In the genomic region with DNA sequence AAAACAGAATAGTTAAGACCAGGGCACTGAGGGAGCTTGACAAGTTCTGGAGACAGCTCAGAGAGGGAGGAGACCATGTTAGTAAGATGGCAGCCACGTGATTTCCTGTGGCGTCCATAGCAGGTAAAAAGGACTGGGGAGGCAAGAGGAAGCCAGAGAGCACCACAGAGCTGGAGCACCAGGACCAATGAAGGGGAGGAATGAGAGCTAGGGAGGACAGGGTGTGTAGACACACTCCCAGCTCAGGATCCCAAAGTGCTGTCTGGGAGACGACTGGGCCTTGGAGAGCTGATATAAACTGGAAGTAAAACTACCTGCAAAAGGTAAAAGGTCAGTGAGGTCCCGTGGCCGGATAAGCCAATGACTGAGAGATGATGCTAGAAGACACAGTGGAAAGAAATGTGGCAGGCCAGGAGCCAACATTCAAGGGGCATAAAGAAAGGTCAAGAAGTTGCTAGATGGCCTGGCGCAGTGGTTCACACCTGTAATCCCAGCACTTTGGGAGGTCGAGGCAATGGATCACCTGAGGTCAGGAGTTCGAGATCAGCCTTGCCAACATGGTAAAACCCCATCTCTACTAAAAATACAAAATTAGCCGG, we compare ENCODE assay signal across 1 cellular context.
TF ChIP-seq lines count a peak whose summit lies in the region.

No MANE protein-coding gene starts in this region.

TF ChIP-seq in HepG2, 621 proteins besides CTCF, POLR2A, EP300 and RAD21 (continued from another document and continues in another):
- TF ChIP-seq, protein P1, sequence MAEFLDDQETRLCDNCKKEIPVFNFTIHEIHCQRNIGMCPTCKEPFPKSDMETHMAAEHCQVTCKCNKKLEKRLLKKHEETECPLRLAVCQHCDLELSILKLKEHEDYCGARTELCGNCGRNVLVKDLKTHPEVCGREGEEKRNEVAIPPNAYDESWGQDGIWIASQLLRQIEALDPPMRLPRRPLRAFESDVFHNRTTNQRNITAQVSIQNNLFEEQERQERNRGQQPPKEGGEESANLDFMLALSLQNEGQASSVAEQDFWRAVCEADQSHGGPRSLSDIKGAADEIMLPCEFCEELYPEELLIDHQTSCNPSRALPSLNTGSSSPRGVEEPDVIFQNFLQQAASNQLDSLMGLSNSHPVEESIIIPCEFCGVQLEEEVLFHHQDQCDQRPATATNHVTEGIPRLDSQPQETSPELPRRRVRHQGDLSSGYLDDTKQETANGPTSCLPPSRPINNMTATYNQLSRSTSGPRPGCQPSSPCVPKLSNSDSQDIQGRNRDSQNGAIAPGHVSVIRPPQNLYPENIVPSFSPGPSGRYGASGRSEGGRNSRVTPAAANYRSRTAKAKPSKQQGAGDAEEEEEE (CRISPR knock-in tag; IDR thresholded peaks at IDR 0.05; ENCODE audit: borderline replicate concordance): no peak
- TF ChIP-seq, protein P2, sequence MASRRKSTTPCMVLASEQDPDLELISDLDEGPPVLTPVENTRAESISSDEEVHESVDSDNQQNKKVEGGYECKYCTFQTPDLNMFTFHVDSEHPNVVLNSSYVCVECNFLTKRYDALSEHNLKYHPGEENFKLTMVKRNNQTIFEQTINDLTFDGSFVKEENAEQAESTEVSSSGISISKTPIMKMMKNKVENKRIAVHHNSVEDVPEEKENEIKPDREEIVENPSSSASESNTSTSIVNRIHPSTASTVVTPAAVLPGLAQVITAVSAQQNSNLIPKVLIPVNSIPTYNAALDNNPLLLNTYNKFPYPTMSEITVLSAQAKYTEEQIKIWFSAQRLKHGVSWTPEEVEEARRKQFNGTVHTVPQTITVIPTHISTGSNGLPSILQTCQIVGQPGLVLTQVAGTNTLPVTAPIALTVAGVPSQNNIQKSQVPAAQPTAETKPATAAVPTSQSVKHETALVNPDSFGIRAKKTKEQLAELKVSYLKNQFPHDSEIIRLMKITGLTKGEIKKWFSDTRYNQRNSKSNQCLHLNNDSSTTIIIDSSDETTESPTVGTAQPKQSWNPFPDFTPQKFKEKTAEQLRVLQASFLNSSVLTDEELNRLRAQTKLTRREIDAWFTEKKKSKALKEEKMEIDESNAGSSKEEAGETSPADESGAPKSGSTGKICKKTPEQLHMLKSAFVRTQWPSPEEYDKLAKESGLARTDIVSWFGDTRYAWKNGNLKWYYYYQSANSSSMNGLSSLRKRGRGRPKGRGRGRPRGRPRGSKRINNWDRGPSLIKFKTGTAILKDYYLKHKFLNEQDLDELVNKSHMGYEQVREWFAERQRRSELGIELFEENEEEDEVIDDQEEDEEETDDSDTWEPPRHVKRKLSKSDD (CRISPR knock-in tag; IDR thresholded peaks at IDR 0.05; ENCODE audit: low read depth): no peak
- TF ChIP-seq ZNF441 (CRISPR knock-in tag; IDR thresholded peaks at IDR 0.05; ENCODE audit: borderline replicate concordance): no peak
- TF ChIP-seq MAFK (conservative IDR thresholded peaks at IDR 0.05 in 1 of 2, IDR thresholded peaks at IDR 0.05 in 1 of 2; ENCODE audit: low read length in 2 of 2): no peak
- TF ChIP-seq, protein P3, sequence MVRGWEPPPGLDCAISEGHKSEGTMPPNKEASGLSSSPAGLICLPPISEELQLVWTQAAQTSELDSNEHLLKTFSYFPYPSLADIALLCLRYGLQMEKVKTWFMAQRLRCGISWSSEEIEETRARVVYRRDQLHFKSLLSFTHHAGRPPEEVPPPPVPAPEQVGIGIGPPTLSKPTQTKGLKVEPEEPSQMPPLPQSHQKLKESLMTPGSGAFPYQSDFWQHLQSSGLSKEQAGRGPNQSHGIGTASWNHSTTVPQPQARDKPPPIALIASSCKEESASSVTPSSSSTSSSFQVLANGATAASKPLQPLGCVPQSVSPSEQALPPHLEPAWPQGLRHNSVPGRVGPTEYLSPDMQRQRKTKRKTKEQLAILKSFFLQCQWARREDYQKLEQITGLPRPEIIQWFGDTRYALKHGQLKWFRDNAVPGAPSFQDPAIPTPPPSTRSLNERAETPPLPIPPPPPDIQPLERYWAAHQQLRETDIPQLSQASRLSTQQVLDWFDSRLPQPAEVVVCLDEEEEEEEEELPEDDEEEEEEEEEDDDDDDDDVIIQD (CRISPR knock-in tag; IDR thresholded peaks at IDR 0.05; ENCODE audit: low read depth): no peak
- no peak for TF ChIP-seq CHCHD3 (CRISPR knock-in tag; IDR thresholded peaks at IDR 0.05)
- TF ChIP-seq, protein P4, sequence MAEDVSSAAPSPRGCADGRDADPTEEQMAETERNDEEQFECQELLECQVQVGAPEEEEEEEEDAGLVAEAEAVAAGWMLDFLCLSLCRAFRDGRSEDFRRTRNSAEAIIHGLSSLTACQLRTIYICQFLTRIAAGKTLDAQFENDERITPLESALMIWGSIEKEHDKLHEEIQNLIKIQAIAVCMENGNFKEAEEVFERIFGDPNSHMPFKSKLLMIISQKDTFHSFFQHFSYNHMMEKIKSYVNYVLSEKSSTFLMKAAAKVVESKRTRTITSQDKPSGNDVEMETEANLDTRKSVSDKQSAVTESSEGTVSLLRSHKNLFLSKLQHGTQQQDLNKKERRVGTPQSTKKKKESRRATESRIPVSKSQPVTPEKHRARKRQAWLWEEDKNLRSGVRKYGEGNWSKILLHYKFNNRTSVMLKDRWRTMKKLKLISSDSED (CRISPR knock-in tag; IDR thresholded peaks at IDR 0.05): no peak
- no peak for TF ChIP-seq XBP1 (CRISPR knock-in tag; IDR thresholded peaks at IDR 0.05)
- no peak for TF ChIP-seq PHF21A (CRISPR knock-in tag; IDR thresholded peaks at IDR 0.05)
- TF ChIP-seq SMARCE1 (IDR thresholded peaks at IDR 0.05; ENCODE audit: borderline replicate concordance): no peak
- TF ChIP-seq NR3C1 (CRISPR knock-in tag; IDR thresholded peaks at IDR 0.05): no peak
- TF ChIP-seq GPN1 (CRISPR knock-in tag; IDR thresholded peaks at IDR 0.05; ENCODE audit: borderline replicate concordance): no peak
- TF ChIP-seq YY1 (IDR thresholded peaks at IDR 0.05; ENCODE audit: insufficient read depth, insufficient replicate concordance, low read depth, low read length): peak; percentile 58
- no peak; the same call in 1 of the 2 replicates for TF ChIP-seq KDM5B (CRISPR knock-in tag; IDR thresholded peaks at IDR 0.05; ENCODE audit: borderline replicate concordance)
- no peak for TF ChIP-seq KMT2A (CRISPR knock-in tag; IDR thresholded peaks at IDR 0.05)
- TF ChIP-seq ATM (IDR thresholded peaks at IDR 0.05; ENCODE audit: borderline replicate concordance): no peak
- no peak for TF ChIP-seq NCOA2 (CRISPR knock-in tag; IDR thresholded peaks at IDR 0.05)
- TF ChIP-seq ZNF136 (CRISPR knock-in tag; IDR thresholded peaks at IDR 0.05; ENCODE audit: low read depth): no peak
- TF ChIP-seq ATF1 (CRISPR knock-in tag; IDR thresholded peaks at IDR 0.05): no peak
- no peak for TF ChIP-seq FOXK1 (CRISPR knock-in tag; IDR thresholded peaks at IDR 0.05; ENCODE audit: borderline replicate concordance, low read depth)
- no peak for TF ChIP-seq ZSCAN20 (CRISPR knock-in tag; IDR thresholded peaks at IDR 0.05; ENCODE audit: borderline replicate concordance)
- no peak for TF ChIP-seq TAF15 (IDR thresholded peaks at IDR 0.05; ENCODE audit: low read depth, low read length, poor library complexity, severe bottlenecking)
- peak; percentile 13; the same call in 1 of the 2 replicates for TF ChIP-seq YEATS4 (CRISPR knock-in tag; IDR thresholded peaks at IDR 0.05; ENCODE audit: borderline replicate concordance)
- TF ChIP-seq DPF2 (CRISPR knock-in tag; IDR thresholded peaks at IDR 0.05; ENCODE audit: borderline replicate concordance, low read depth): no peak
- TF ChIP-seq MZF1 (CRISPR knock-in tag; IDR thresholded peaks at IDR 0.05; ENCODE audit: borderline replicate concordance): no peak
- TF ChIP-seq, protein P5, sequence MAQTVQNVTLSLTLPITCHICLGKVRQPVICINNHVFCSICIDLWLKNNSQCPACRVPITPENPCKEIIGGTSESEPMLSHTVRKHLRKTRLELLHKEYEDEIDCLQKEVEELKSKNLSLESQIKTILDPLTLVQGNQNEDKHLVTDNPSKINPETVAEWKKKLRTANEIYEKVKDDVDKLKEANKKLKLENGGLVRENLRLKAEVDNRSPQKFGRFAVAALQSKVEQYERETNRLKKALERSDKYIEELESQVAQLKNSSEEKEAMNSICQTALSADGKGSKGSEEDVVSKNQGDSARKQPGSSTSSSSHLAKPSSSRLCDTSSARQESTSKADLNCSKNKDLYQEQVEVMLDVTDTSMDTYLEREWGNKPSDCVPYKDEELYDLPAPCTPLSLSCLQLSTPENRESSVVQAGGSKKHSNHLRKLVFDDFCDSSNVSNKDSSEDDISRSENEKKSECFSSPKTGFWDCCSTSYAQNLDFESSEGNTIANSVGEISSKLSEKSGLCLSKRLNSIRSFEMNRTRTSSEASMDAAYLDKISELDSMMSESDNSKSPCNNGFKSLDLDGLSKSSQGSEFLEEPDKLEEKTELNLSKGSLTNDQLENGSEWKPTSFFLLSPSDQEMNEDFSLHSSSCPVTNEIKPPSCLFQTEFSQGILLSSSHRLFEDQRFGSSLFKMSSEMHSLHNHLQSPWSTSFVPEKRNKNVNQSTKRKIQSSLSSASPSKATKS (CRISPR knock-in tag; IDR thresholded peaks at IDR 0.05): no peak
- TF ChIP-seq KAT8 (CRISPR knock-in tag; IDR thresholded peaks at IDR 0.05): no peak
- TF ChIP-seq, protein P6, sequence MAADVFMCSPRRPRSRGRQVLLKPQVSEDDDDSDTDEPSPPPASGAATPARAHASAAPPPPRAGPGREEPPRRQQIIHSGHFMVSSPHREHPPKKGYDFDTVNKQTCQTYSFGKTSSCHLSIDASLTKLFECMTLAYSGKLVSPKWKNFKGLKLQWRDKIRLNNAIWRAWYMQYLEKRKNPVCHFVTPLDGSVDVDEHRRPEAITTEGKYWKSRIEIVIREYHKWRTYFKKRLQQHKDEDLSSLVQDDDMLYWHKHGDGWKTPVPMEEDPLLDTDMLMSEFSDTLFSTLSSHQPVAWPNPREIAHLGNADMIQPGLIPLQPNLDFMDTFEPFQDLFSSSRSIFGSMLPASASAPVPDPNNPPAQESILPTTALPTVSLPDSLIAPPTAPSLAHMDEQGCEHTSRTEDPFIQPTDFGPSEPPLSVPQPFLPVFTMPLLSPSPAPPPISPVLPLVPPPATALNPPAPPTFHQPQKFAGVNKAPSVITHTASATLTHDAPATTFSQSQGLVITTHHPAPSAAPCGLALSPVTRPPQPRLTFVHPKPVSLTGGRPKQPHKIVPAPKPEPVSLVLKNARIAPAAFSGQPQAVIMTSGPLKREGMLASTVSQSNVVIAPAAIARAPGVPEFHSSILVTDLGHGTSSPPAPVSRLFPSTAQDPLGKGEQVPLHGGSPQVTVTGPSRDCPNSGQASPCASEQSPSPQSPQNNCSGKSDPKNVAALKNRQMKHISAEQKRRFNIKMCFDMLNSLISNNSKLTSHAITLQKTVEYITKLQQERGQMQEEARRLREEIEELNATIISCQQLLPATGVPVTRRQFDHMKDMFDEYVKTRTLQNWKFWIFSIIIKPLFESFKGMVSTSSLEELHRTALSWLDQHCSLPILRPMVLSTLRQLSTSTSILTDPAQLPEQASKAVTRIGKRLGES (CRISPR knock-in tag; IDR thresholded peaks at IDR 0.05; ENCODE audit: borderline replicate concordance): no peak
- no peak for TF ChIP-seq EHMT2 (IDR thresholded peaks at IDR 0.05; ENCODE audit: borderline replicate concordance, low read depth, low read length)
- TF ChIP-seq, protein P7, sequence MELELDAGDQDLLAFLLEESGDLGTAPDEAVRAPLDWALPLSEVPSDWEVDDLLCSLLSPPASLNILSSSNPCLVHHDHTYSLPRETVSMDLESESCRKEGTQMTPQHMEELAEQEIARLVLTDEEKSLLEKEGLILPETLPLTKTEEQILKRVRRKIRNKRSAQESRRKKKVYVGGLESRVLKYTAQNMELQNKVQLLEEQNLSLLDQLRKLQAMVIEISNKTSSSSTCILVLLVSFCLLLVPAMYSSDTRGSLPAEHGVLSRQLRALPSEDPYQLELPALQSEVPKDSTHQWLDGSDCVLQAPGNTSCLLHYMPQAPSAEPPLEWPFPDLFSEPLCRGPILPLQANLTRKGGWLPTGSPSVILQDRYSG (CRISPR knock-in tag; IDR thresholded peaks at IDR 0.05): no peak
- peak; percentile 69; the same call in 1 of the 2 replicates for TF ChIP-seq KAT7 (CRISPR knock-in tag; IDR thresholded peaks at IDR 0.05; ENCODE audit: borderline replicate concordance)
- TF ChIP-seq STAT5B (CRISPR knock-in tag; IDR thresholded peaks at IDR 0.05): no peak
- TF ChIP-seq, protein P8, sequence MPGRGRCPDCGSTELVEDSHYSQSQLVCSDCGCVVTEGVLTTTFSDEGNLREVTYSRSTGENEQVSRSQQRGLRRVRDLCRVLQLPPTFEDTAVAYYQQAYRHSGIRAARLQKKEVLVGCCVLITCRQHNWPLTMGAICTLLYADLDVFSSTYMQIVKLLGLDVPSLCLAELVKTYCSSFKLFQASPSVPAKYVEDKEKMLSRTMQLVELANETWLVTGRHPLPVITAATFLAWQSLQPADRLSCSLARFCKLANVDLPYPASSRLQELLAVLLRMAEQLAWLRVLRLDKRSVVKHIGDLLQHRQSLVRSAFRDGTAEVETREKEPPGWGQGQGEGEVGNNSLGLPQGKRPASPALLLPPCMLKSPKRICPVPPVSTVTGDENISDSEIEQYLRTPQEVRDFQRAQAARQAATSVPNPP (CRISPR knock-in tag; IDR thresholded peaks at IDR 0.05): no peak
- TF ChIP-seq ZNF589 (CRISPR knock-in tag; conservative IDR thresholded peaks at IDR 0.05): 0 out of 2 replicates have a peak, but pooled peaks have one; percentile 20
- TF ChIP-seq, protein P9, sequence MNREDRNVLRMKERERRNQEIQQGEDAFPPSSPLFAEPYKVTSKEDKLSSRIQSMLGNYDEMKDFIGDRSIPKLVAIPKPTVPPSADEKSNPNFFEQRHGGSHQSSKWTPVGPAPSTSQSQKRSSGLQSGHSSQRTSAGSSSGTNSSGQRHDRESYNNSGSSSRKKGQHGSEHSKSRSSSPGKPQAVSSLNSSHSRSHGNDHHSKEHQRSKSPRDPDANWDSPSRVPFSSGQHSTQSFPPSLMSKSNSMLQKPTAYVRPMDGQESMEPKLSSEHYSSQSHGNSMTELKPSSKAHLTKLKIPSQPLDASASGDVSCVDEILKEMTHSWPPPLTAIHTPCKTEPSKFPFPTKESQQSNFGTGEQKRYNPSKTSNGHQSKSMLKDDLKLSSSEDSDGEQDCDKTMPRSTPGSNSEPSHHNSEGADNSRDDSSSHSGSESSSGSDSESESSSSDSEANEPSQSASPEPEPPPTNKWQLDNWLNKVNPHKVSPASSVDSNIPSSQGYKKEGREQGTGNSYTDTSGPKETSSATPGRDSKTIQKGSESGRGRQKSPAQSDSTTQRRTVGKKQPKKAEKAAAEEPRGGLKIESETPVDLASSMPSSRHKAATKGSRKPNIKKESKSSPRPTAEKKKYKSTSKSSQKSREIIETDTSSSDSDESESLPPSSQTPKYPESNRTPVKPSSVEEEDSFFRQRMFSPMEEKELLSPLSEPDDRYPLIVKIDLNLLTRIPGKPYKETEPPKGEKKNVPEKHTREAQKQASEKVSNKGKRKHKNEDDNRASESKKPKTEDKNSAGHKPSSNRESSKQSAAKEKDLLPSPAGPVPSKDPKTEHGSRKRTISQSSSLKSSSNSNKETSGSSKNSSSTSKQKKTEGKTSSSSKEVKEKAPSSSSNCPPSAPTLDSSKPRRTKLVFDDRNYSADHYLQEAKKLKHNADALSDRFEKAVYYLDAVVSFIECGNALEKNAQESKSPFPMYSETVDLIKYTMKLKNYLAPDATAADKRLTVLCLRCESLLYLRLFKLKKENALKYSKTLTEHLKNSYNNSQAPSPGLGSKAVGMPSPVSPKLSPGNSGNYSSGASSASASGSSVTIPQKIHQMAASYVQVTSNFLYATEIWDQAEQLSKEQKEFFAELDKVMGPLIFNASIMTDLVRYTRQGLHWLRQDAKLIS (CRISPR knock-in tag; IDR thresholded peaks at IDR 0.05): no peak
